10 cellular contexts compared by ENCODE assay signal in genomic region chr11:7814897-7815296, GRCh38. TPM values are rescaled to one million over a fixed set of nuclear protein-coding genes. Genes with fewer than 3 reads are reported as not detected.
"Had no signal": no experiment of that assay in that cellular context is flagged by ENCODE, and none has a peak within 500 bp of the region (broad histone marks: within the 10 kb centered on the region; RNA-seq: fewer than 3 reads in every experiment).

No MANE protein-coding gene starts in this region.

RNA-seq across cellular contexts. Expression of gene OR5P3, which starts 15.7 kb away (rescaled TPM):
- total RNA-seq: subcutaneous adipose tissue, temporal lobe, thyroid gland, tibial nerve, transverse colon, uterus had no signal
- polyA plus RNA-seq: stomach, thymus, urinary bladder had no signal

RNA-seq across cellular contexts. Expression of gene OR5P2, which starts 18.2 kb away (rescaled TPM):
- total RNA-seq: subcutaneous adipose tissue, temporal lobe, thyroid gland, tibial nerve, transverse colon, uterus, vagina had no signal
- polyA plus RNA-seq: stomach, thymus, urinary bladder had no signal
